Comparison of ENCODE assay signal across 9 cellular contexts in genomic region chr1:961132-961652, GRCh38. TPM values are rescaled to one million over a fixed set of nuclear protein-coding genes. Genes with fewer than 3 reads are reported as not detected.
A peak's percentile ranks its signal among the peaks of the same experiment; 100 is the strongest.
DNase-seq lines count a peak whose midpoint lies in the region; TF ChIP-seq lines count a peak whose summit lies in the region.
"Had no signal": no experiment of that assay in that cellular context is flagged by ENCODE, and none has a peak within 500 bp of the region (broad histone marks: within the 10 kb centered on the region; RNA-seq: fewer than 3 reads in every experiment).

No MANE protein-coding gene starts in this region.

- no peak overlapping the region for H3K27ac Mint-ChIP-seq in HFFc6
- H3K27ac Mint-ChIP-seq in MCF 10A (ENCODE audit: low read depth, unreplicated experiment) = no peak overlapping the region

- no peaks in the 10 kb centered on the region for H3K9me3 Mint-ChIP-seq in HFFc6
- no peaks in the 10 kb centered on the region for H3K9me3 Mint-ChIP-seq in MCF 10A (ENCODE audit: unreplicated experiment)

- intact Hi-C loops in MCF 10A (cut with micrococcal nuclease) = no loop called here

- H3K4me3 ChIP-seq in AG04450 (ENCODE audit: low read depth, low read length) (peak overlapping the region; percentile 65), mucosa of rectum (ENCODE audit: low read length in 2 of 2) (peak overlapping the region; percentile 41 to 64)

- peaks cover 17 to 20% of the 10 kb centered on the region in 2 donors for H3K4me1 ChIP-seq in mucosa of rectum (ENCODE audit: control insufficient read depth in 2 of 2, insufficient read depth in 2 of 2, low read length in 2 of 2)

- POLR2A ChIA-PET in AG04450 (lab: Yijun Ruan, JAX) (interaction anchor here (0.8 kb wide), 1 partner anchor 12 kb away, joined by 3 read pairs; no protein-coding TSS in a partner anchor), MCF 10A (lab: Yijun Ruan, JAX) (interaction anchor here (1.4 kb wide), 1 partner anchor 15 kb away, joined by 3 read pairs; no protein-coding TSS in a partner anchor)

- BruUV-seq in MCF 10A (replicated peaks; lab: Mats Ljungman, UMichigan) = no TSS peak

- peaks cover 3 to 8% of the 10 kb centered on the region in 2 donors for H3K36me3 ChIP-seq in mucosa of rectum (ENCODE audit: control insufficient read depth in 2 of 2, insufficient read depth in 2 of 2, low read length in 2 of 2)

- CTCF ChIA-PET in AG04450 (lab: Charles Lee) (no interaction called here), MCF 10A (lab: Yijun Ruan, JAX) (no interaction called here)

- DNase-seq in AG04450 (ENCODE audit: low read depth, low spot score) (no peak), HFFc6 (no peak), MCF 10A (ENCODE audit: unreplicated experiment) (no peak), NCI-H2171 treated with DMSO at 0.1 percent for 48 hours (lab: John Stamatoyannopoulos, UW) (no peak), NCI-H146 (lab: John Stamatoyannopoulos, UW) (no peak), T1000 (lab: John Stamatoyannopoulos, UW) (no peak)
- DNase-seq in activated CD4-positive, alpha-beta T cell treated with anti-CD3 and anti-CD28 coated beads, Interleukin-2, amount 50 U/mL, for 48 hours = no peak

- H3K4me3 Mint-ChIP-seq in HFFc6 (peak overlapping the region; percentile 47), MCF 10A (ENCODE audit: unreplicated experiment) (peak overlapping the region; percentile 65)

- peaks cover 4% of the 10 kb centered on the region; the same call in 1 of the 2 replicates for H3K9me3 ChIP-seq in AG04450 (ENCODE audit: control insufficient read depth, insufficient read depth, low read length)
- no peaks in the 10 kb centered on the region for H3K9me3 ChIP-seq in mucosa of rectum (ENCODE audit: control insufficient read depth in 2 of 2, low read length in 2 of 2)

- H3K27ac ChIP-seq in AG04450 (ENCODE audit: low read depth, low read length) (no peak overlapping the region), mucosa of rectum (ENCODE audit: low read depth in 2 of 2, low read length in 2 of 2) (no peak overlapping the region)

- TF ChIP-seq CTCF in AG04450 (IDR thresholded peaks at IDR 0.05; ENCODE audit: low read depth, low read length) (no peak), HFFc6 (IDR thresholded peaks at IDR 0.05) (no peak), MCF 10A (IDR thresholded peaks at IDR 0.05; ENCODE audit: unreplicated experiment) (no peak)

- H3K27me3 ChIP-seq in AG04450 (ENCODE audit: control insufficient read depth, insufficient read depth, low read length) (no peaks in the 10 kb centered on the region), mucosa of rectum (ENCODE audit: control insufficient read depth in 2 of 2, insufficient read depth in 2 of 2, low read length in 2 of 2) (no peaks in the 10 kb centered on the region)

- H3K27me3 Mint-ChIP-seq in HFFc6 (ENCODE audit: insufficient read depth) (no peaks in the 10 kb centered on the region; the same call in 1 of the 2 replicates), MCF 10A (ENCODE audit: insufficient read depth, unreplicated experiment) (no peaks in the 10 kb centered on the region)

- H3K4me1 Mint-ChIP-seq in HFFc6 (ENCODE audit: low read depth) = peaks cover 16% of the 10 kb centered on the region
- H3K4me1 Mint-ChIP-seq in MCF 10A (ENCODE audit: insufficient read depth, unreplicated experiment) = peaks cover 8% of the 10 kb centered on the region

- H3K9ac ChIP-seq in mucosa of rectum (ENCODE audit: low read depth in 1 of 2, low read length in 2 of 2) = no peak overlapping the region

- H3K36me3 Mint-ChIP-seq in HFFc6 (ENCODE audit: low read depth) = peaks cover 14% of the 10 kb centered on the region
- peaks cover 17% of the 10 kb centered on the region for H3K36me3 Mint-ChIP-seq in MCF 10A (ENCODE audit: insufficient read depth, unreplicated experiment)

RNA-seq across cellular contexts. Expression of gene KLHL17, which starts 0.8 kb away (rescaled TPM):
- polyA plus RNA-seq in AG04450 (2011; rRNA removed) = 5.5 and 9.7 TPM in 2 replicates
- 1.7 and 3.5 TPM in 2 replicates for polyA minus RNA-seq in AG04450 (2011; rRNA and poly(A)+ RNA removed)
- 10 to 100 TPM; 12.2 to 17.5 (median 13.2) TPM for total RNA-seq in HFFc6 (2021; fragmentation: NEBNext Ultra II Directional; extraction: Animal tissue kit (Norgen Biotek cat#: 25700))
- 15.1 and 18.1 TPM in 2 replicates for total RNA-seq in MCF 10A (2022)

RNA-seq across cellular contexts. Expression of gene NOC2L, which starts 2.1 kb away (rescaled TPM):
- polyA plus RNA-seq in AG04450 (2011; rRNA removed) = 36.1 and 41.7 TPM in 2 replicates
- 42.0 and 54.6 TPM in 2 replicates for polyA minus RNA-seq in AG04450 (2011; rRNA and poly(A)+ RNA removed)
- 100 to 1,000 TPM; 112 to 142 (median 119) TPM for total RNA-seq in HFFc6 (2021; fragmentation: NEBNext Ultra II Directional; extraction: Animal tissue kit (Norgen Biotek cat#: 25700))
- total RNA-seq in MCF 10A (2022) = 117 and 136 TPM in 2 replicates

RNA-seq across cellular contexts. Expression of gene PLEKHN1, which starts 5.1 kb away (rescaled TPM):
- polyA plus RNA-seq in AG04450 (2011; rRNA removed) = 0.06 and 0.15 TPM in 2 replicates
- polyA minus RNA-seq in AG04450 (2011; rRNA and poly(A)+ RNA removed) = 0.09 and 0.14 TPM in 2 replicates
- total RNA-seq in HFFc6 (2021; fragmentation: NEBNext Ultra II Directional; extraction: Animal tissue kit (Norgen Biotek cat#: 25700)) = 1 to 10 TPM; 5.2 to 6.9 (median 6.0) TPM
- total RNA-seq in MCF 10A (2022) = 7.9 and 11.1 TPM in 2 replicates

RNA-seq across cellular contexts. Expression of gene PERM1, which starts 20.7 kb away (rescaled TPM):
- polyA plus RNA-seq in AG04450 (2011; rRNA removed) = not detected in 2 replicates
- polyA minus RNA-seq in AG04450 (2011; rRNA and poly(A)+ RNA removed) = 0.37 TPM in 1 of 2 replicates, not detected in the other
- total RNA-seq in HFFc6 (2021; fragmentation: NEBNext Ultra II Directional; extraction: Animal tissue kit (Norgen Biotek cat#: 25700)) = under 1 TPM in 2 of 6 experiments, not detected in 4; 0.17 to 0.18 TPM
- not detected in 2 replicates for total RNA-seq in MCF 10A (2022)
- total RNA-seq: pulmonary artery endothelial cell had no signal

RNA-seq across cellular contexts. Expression of gene SAMD11, which starts 37.5 kb away (rescaled TPM):
- polyA plus RNA-seq in AG04450 (2011; rRNA removed) = 1.6 and 2.1 TPM in 2 replicates
- 1.3 and 1.5 TPM in 2 replicates for polyA minus RNA-seq in AG04450 (2011; rRNA and poly(A)+ RNA removed)
- 10 to 100 TPM; 20.6 to 29.3 (median 27.5) TPM for total RNA-seq in HFFc6 (2021; fragmentation: NEBNext Ultra II Directional; extraction: Animal tissue kit (Norgen Biotek cat#: 25700))
- total RNA-seq in MCF 10A (2022) = not detected in 2 replicates
